In the genomic region with DNA sequence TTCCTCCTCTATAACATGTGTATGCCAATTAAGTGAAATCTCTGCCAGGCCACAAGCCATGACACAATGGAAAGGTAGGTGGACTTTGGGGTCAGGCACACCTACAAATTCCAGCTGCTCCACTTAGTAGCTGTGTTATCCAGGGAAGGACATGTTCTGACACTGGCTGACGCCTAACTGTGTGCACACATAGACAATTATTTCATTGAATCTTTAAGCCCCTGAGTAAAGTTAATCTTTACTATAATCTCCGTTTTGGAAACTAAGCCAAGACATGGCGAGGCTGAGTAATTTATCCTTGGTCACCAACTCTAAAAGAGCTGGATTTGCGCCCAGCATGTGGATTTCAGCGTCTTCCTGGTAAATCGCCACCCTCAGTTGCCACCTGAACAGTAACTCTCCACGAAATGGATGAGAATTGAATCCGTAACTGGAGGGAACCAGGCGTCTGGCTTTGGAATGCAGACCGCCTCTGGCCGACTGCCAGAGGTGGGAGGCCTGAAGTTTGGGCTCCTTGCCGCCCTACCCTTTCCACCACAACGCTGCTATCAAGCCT, we compare ENCODE assay signal across 8 cellular contexts. TPM values are rescaled to one million over a fixed set of nuclear protein-coding genes. Genes with fewer than 3 reads are reported as not detected.
DNase-seq lines count a peak whose midpoint lies in the region; ATAC-seq lines count a peak whose summit lies in the region.

No MANE protein-coding gene starts in this region.

- no peaks in the 10 kb centered on the region for H3K9me3 ChIP-seq in CD4-positive, CD25-positive, alpha-beta regulatory T cell (ENCODE audit: control insufficient read depth in 2 of 2, low read length in 2 of 2)

- H3K27ac ChIP-seq in CD4-positive, CD25-positive, alpha-beta regulatory T cell (ENCODE audit: insufficient read depth, low read length, poor library complexity, severe bottlenecking): no peak overlapping the region

- H3K4me1 ChIP-seq in CD4-positive, CD25-positive, alpha-beta regulatory T cell (ENCODE audit: control insufficient read depth, insufficient read depth, low read length, poor library complexity, severe bottlenecking): peaks cover 11% of the 10 kb centered on the region

- peaks cover 12 to 31% (median 15%) of the 10 kb centered on the region in 4 donors for H3K4me1 Mint-ChIP-seq in CD4-positive, CD25-positive, alpha-beta regulatory T cell
- H3K4me1 Mint-ChIP-seq in IgD-negative memory B cell: peaks cover 12 to 16% (median 15%) of the 10 kb centered on the region in 3 donors

- peak overlapping the region in 2 of 3 donors; percentile 99 to 100 for H3K27ac Mint-ChIP-seq in CD4-positive, CD25-positive, alpha-beta regulatory T cell
- peak overlapping the region in 2 of 3 donors; percentile 92 to 98 for H3K27ac Mint-ChIP-seq in IgD-negative memory B cell

- H3K4me3 ChIP-seq in CD4-positive, CD25-positive, alpha-beta regulatory T cell (ENCODE audit: low read depth, low read length): no peak overlapping the region

- peaks cover 17% of the 10 kb centered on the region for H3K36me3 ChIP-seq in CD4-positive, CD25-positive, alpha-beta regulatory T cell (ENCODE audit: control insufficient read depth, insufficient read depth, low read length)

- no peak for DNase-seq in CD4-positive, CD25-positive, alpha-beta regulatory T cell
- DNase-seq in astrocyte of the hippocampus (ENCODE audit: low read depth, low spot score) (peak; percentile 81), lung microvascular endothelial cell (ENCODE audit: low read depth in 2 of 2) (peak; percentile 6 to 80), ureter (ENCODE audit: low spot score) (peak; percentile 48), NCI-H1694 treated with DMSO at 0.1 percent for 48 hours (lab: John Stamatoyannopoulos, UW) (no peak), NCI-H526 treated with DMSO at 0.1 percent for 48 hours (lab: John Stamatoyannopoulos, UW) (no peak)

- no peak for ATAC-seq in CD4-positive, CD25-positive, alpha-beta regulatory T cell (ENCODE audit: low read depth in 2 of 2)
- ATAC-seq in HG02970 (IDR thresholded peaks at IDR 0.05; ENCODE audit: low FRiP score, unreplicated experiment): no peak

- no peaks in the 10 kb centered on the region for H3K9me3 Mint-ChIP-seq in CD4-positive, CD25-positive, alpha-beta regulatory T cell
- no peaks in the 10 kb centered on the region for H3K9me3 Mint-ChIP-seq in IgD-negative memory B cell

- no peaks in the 10 kb centered on the region for H3K27me3 Mint-ChIP-seq in CD4-positive, CD25-positive, alpha-beta regulatory T cell
- H3K27me3 Mint-ChIP-seq in IgD-negative memory B cell: no peaks in the 10 kb centered on the region

- H3K27me3 ChIP-seq in CD4-positive, CD25-positive, alpha-beta regulatory T cell (ENCODE audit: control insufficient read depth, insufficient read depth, low read length): no peaks in the 10 kb centered on the region

- H3K4me3 Mint-ChIP-seq in CD4-positive, CD25-positive, alpha-beta regulatory T cell: peak overlapping the region in 3 of 4 donors; percentile 99 to 100 (median 99)
- H3K4me3 Mint-ChIP-seq in IgD-negative memory B cell: peak overlapping the region; percentile 98 to 99 (median 98)

- H3K36me3 Mint-ChIP-seq in CD4-positive, CD25-positive, alpha-beta regulatory T cell: peaks cover 18% of the 10 kb centered on the region
- H3K36me3 Mint-ChIP-seq in IgD-negative memory B cell: peaks cover 3% of the 10 kb centered on the region

RNA-seq across cellular contexts. Expression of gene SNRPE, which starts 0.9 kb away (rescaled TPM):
- 40.1 TPM for total RNA-seq in CD4-positive, CD25-positive, alpha-beta regulatory T cell
- polyA plus RNA-seq in CD4-positive, CD25-positive, alpha-beta regulatory T cell: 100 to 1,000 TPM; 197 to 324 (median 265) TPM
- polyA plus RNA-seq in IgD-negative memory B cell: 196 TPM
- total RNA-seq in lung microvascular endothelial cell (45.2 and 63.2 TPM in 2 replicates), ureter (131 TPM)

Comparison
In these comparisons a context has a peak if more than half of its experiments do, and no peak if none do; other contexts are left out.
1. DNase-seq: peak in astrocyte of the hippocampus (single experiment), lung microvascular endothelial cell (2 of 2) and ureter (single experiment); none in CD4-positive, CD25-positive, alpha-beta regulatory T cell (0 of 3), NCI-H1694 treated with DMSO at 0.1 percent for 48 hours (single experiment) and NCI-H526 treated with DMSO at 0.1 percent for 48 hours (single experiment).